Comparison of ENCODE assay signal across 20 cellular contexts in genomic region chr9:20584968-20585643, GRCh38. TPM values are rescaled to one million over a fixed set of nuclear protein-coding genes. Genes with fewer than 3 reads are reported as not detected.
DNase-seq lines count a peak whose midpoint lies in the region; ATAC-seq, FAIRE-seq and TF ChIP-seq lines count a peak whose summit lies in the region.
"Had no signal": no experiment of that assay in that cellular context is flagged by ENCODE, and none has a peak within 500 bp of the region (broad histone marks: within the 10 kb centered on the region; RNA-seq: fewer than 3 reads in every experiment).

No MANE protein-coding gene starts in this region.

- H3K4me1 Mint-ChIP-seq in activated T-cell treated with anti-CD3 and anti-CD28 coated beads, Interleukin-2, amount 50 U/mL, for 24 hours (ENCODE audit: low read depth): peaks cover 60% of the 10 kb centered on the region
- H3K4me1 Mint-ChIP-seq in Calu3 (ENCODE audit: low read depth, unreplicated experiment): peaks cover 10% of the 10 kb centered on the region

- no peaks in the 10 kb centered on the region for H3K27me3 ChIP-seq in GM12878 (replicated peaks in 1 of 2; ENCODE audit: control insufficient read depth in 2 of 2, insufficient read depth in 2 of 2, low read length in 1 of 2)
- H3K27me3 ChIP-seq: BE2C had no signal

- no TSS peak for BruUV-seq in GM12878 (replicated peaks; lab: Mats Ljungman, UMichigan)
- BruUV-seq in Calu3 (replicated peaks; lab: Mats Ljungman, UMichigan): no TSS peak

- POLR2A ChIA-PET in GM12878 (lab: Charles Lee): interaction anchor here (1.1 to 2.9 kb wide), 2 partner anchors 8 to 16 kb away, joined by 5 to 8 read pairs; no protein-coding TSS in a partner anchor

- DNase-seq in activated T-cell treated with anti-CD3 and anti-CD28 coated beads, Interleukin-2, amount 50 U/mL, for 24 hours: no peak
- no peak for DNase-seq in activated T-cell treated with anti-CD3 and anti-CD28 coated beads, Interleukin-2, amount 50 U/mL, for 1 hour
- DNase-seq in GM12865 (ENCODE audit: low read depth) (peak; percentile 45), GM12892 (ENCODE audit: insufficient read length) (no peak), GM12878 (ENCODE audit: low read depth, low spot score) (no peak), NCI-H446 treated with DMSO at 0.1 percent for 48 hours (lab: John Stamatoyannopoulos, UW) (no peak), Calu3 (no peak)
- DNase-seq: ACHN; BE2C; C1 segment of cervical spinal cord; CD4-positive, CD25-positive, alpha-beta regulatory T cell; CD8-positive, alpha-beta memory T cell; COR-L47; H9 had no signal

- RAD21 ChIA-PET in GM12878 (lab: Charles Lee; ENCODE audit: unreplicated experiment): interaction anchor here (0.9 to 1.4 kb wide), 3 partner anchors 15 to 32 kb away, joined by 3 read pairs; no protein-coding TSS in a partner anchor

- 21% methylated on average over 7 of the region's 7 CpGs for WGBS in GM12878 (ENCODE audit: insufficient coverage, insufficient replicate concordance, low lambda C conversion rate, missing lambda C conversion rate)

- H3K27ac Mint-ChIP-seq in activated T-cell treated with anti-CD3 and anti-CD28 coated beads, Interleukin-2, amount 50 U/mL, for 24 hours: peak overlapping the region; percentile 52
- H3K27ac Mint-ChIP-seq in Calu3 (ENCODE audit: unreplicated experiment): no peak overlapping the region
- H3K27ac Mint-ChIP-seq: H9 had no signal

- H3K27ac ChIP-seq in GM12878 (ENCODE audit: control insufficient read depth, insufficient read depth): peak overlapping the region; percentile 42; the same call in 1 of the 2 replicates
- H3K27ac ChIP-seq: HL-60 had no signal

- FAIRE-seq in GM12892 (lab: Jason Lieb, UNC) (peak; percentile 24), GM12878 (lab: Jason Lieb, UNC) (peak; percentile 88)
- FAIRE-seq: A204.1, D721Med, G401.6, GM19239, H1 had no signal

- TF ChIP-seq CTCF in GM12865 (IDR thresholded peaks at IDR 0.05; ENCODE audit: insufficient read depth, low read depth, low read length, missing control alignments) (no peak), GM12878 (IDR thresholded peaks at IDR 0.05 in 2 of 3, conservative IDR thresholded peaks at IDR 0.05 in 1 of 3; ENCODE audit: control insufficient read depth in 2 of 3, extremely low read depth in 1 of 3, insufficient read depth in 1 of 3, low read depth in 3 of 3, low read length in 3 of 3) (no peak), Calu3 (IDR thresholded peaks at IDR 0.05; ENCODE audit: unreplicated experiment) (no peak)

- peaks cover 41% of the 10 kb centered on the region for H3K36me3 Mint-ChIP-seq in activated T-cell treated with anti-CD3 and anti-CD28 coated beads, Interleukin-2, amount 50 U/mL, for 24 hours (ENCODE audit: low read depth)
- H3K36me3 Mint-ChIP-seq in Calu3 (ENCODE audit: insufficient read depth, unreplicated experiment): no peaks in the 10 kb centered on the region

- H3K4me1 ChIP-seq in GM12878 (ENCODE audit: control insufficient read depth, insufficient read depth, low read length): peaks cover 12% of the 10 kb centered on the region
- H3K4me1 ChIP-seq: BE2C had no signal

- intact Hi-C loops in GM12878 (cut with micrococcal nuclease; ENCODE audit: unreplicated experiment) (loop anchor here (5.0 kb wide), 1 partner anchor 37 kb away; the partner anchor contains the start of gene MLLT3), Calu3 (cut with micrococcal nuclease; ENCODE audit: unreplicated experiment) (no loop called here)

- in situ Hi-C loops in GM12878 (cut with MboI): no loop called here

- peaks cover 0 to 2% of the 10 kb centered on the region in 2 experiments; a peak in 2 of 4 replicates for H3K36me3 ChIP-seq in GM12878 (ENCODE audit: control insufficient read depth in 2 of 2, insufficient read depth in 2 of 2, low read length in 1 of 2)
- H3K36me3 ChIP-seq: BE2C had no signal

- no peaks in the 10 kb centered on the region for H3K27me3 Mint-ChIP-seq in activated T-cell treated with anti-CD3 and anti-CD28 coated beads, Interleukin-2, amount 50 U/mL, for 24 hours
- H3K27me3 Mint-ChIP-seq in Calu3 (ENCODE audit: unreplicated experiment): no peaks in the 10 kb centered on the region
- H3K27me3 Mint-ChIP-seq: CD4-positive, CD25-positive, alpha-beta regulatory T cell; CD8-positive, alpha-beta memory T cell had no signal

- peaks cover 27% of the 10 kb centered on the region; the same call in 2 of the 3 replicates for H3K9me3 ChIP-seq in GM12878 (replicated peaks; ENCODE audit: control insufficient read depth, insufficient read depth, low read length)
- H3K9me3 ChIP-seq: BE2C had no signal

- no peak overlapping the region; the same call in 1 of the 2 replicates for H3K4me2 ChIP-seq in GM12878 (ENCODE audit: control insufficient read depth, insufficient read depth)

- H3K79me2 ChIP-seq in GM12878 (ENCODE audit: control insufficient read depth, insufficient read depth, low read length): peaks cover 14% of the 10 kb centered on the region

- no peak overlapping the region for H2AFZ ChIP-seq in GM12878 (ENCODE audit: control insufficient read depth, low read depth, low read length)

- H4K20me1 ChIP-seq in GM12878 (ENCODE audit: control insufficient read depth, insufficient read depth): no peaks in the 10 kb centered on the region

- no peak for TF ChIP-seq RAD21 in GM12878 (IDR thresholded peaks at IDR 0.05; ENCODE audit: insufficient read depth, low read depth, low read length)

- no peak for TF ChIP-seq EP300 in GM12878 (IDR thresholded peaks at IDR 0.05; ENCODE audit: borderline replicate concordance in 1 of 2, control insufficient read depth in 1 of 2, low read depth in 2 of 2, low read length in 2 of 2)

- SMC1A ChIA-PET in GM12878 (lab: Charles Lee; ENCODE audit: uncharacterized antibody, unreplicated experiment): interaction anchor here (1.4 kb wide), 1 partner anchor 37 kb away, joined by 6 read pairs; the partner anchor contains the start of gene MLLT3

- H3K9me3 Mint-ChIP-seq in activated T-cell treated with anti-CD3 and anti-CD28 coated beads, Interleukin-2, amount 50 U/mL, for 24 hours: peaks cover 12% of the 10 kb centered on the region
- H3K9me3 Mint-ChIP-seq in Calu3 (ENCODE audit: low read depth, unreplicated experiment): no peaks in the 10 kb centered on the region
- H3K9me3 Mint-ChIP-seq: H9 had no signal

- peak; percentile 9; the same call in 2 of the 3 replicates for ATAC-seq in GM12878

- H3K4me3 Mint-ChIP-seq in activated T-cell treated with anti-CD3 and anti-CD28 coated beads, Interleukin-2, amount 50 U/mL, for 24 hours: no peak overlapping the region
- no peak overlapping the region for H3K4me3 Mint-ChIP-seq in Calu3 (ENCODE audit: low read depth, unreplicated experiment)
- H3K4me3 Mint-ChIP-seq: H9 had no signal

- H3K9ac ChIP-seq in GM12878 (ENCODE audit: control insufficient read depth, insufficient read depth, low read length): no peak overlapping the region

- TF ChIP-seq POLR2A in GM12892 (IDR thresholded peaks at IDR 0.05; ENCODE audit: low read depth, low read length) (no peak), GM12878 (IDR thresholded peaks at IDR 0.05; ENCODE audit: low read depth, low read length) (no peak)

- H3K4me3 ChIP-seq in GM12865 (ENCODE audit: low read depth, low read length) (no peak overlapping the region), GM12878 (no peak overlapping the region)

- CTCF ChIA-PET in GM12878 (lab: Yijun Ruan, JAX) (no interaction called here), Calu3 (lab: Charles Lee) (no interaction called here)

TF ChIP-seq in GM12878, 131 proteins besides CTCF, POLR2A, EP300 and RAD21:
- TF ChIP-seq RELB (IDR thresholded peaks at IDR 0.05; ENCODE audit: low read depth): no peak
- peak; percentile 38; the same call in 1 of the 2 replicates for TF ChIP-seq NFIC (IDR thresholded peaks at IDR 0.05; ENCODE audit: low read depth, low read length)
- TF ChIP-seq ETV6 (conservative IDR thresholded peaks at IDR 0.05 in 1 of 2, IDR thresholded peaks at IDR 0.05 in 1 of 2; ENCODE audit: borderline replicate concordance in 1 of 2, low read depth in 1 of 2): peak in 1 of 2 experiments; percentile 26; a peak in 1 of 4 replicates
- TF ChIP-seq CREM (IDR thresholded peaks at IDR 0.05; ENCODE audit: low read depth): peak; percentile 25; the same call in 1 of the 2 replicates
- no peak for TF ChIP-seq SMARCA5 (IDR thresholded peaks at IDR 0.05)
- peak; percentile 59 for TF ChIP-seq JUNB (IDR thresholded peaks at IDR 0.05)

RNA-seq across cellular contexts. Expression of gene MLLT3, which starts 37.2 kb away (rescaled TPM):
- polyA plus RNA-seq in GM12892 (2012; ENCODE audit: missing spikeins): 32.7 TPM
- 73.4 and 76.3 TPM in 2 replicates for total RNA-seq in GM12878 (2013; cell fraction: nucleolus; rRNA removed)
- total RNA-seq in GM12878 (2014; rRNA removed): 29.4 and 38.2 TPM in 2 replicates
- total RNA-seq in GM12878 (2014; rRNA removed; fragmentation: Illumina TruSeq; extraction: Trizol): 46.7 and 47.4 TPM in 2 replicates
- total RNA-seq in GM12878 (2021): 38.4 and 40.7 TPM in 2 replicates
- polyA plus RNA-seq in GM12878 (2011; ENCODE audit: low read depth): 36.8 TPM
- 72.3 and 124 TPM in 2 replicates for polyA plus RNA-seq in GM12878 (2011; rRNA removed)
- polyA plus RNA-seq in GM12878 (2011; cell fraction: cytosol; rRNA removed): 29.1 and 32.0 TPM in 2 replicates
- 19.6 and 29.5 TPM in 2 replicates for polyA plus RNA-seq in GM12878 (2011; cell fraction: nucleus; rRNA removed)
- polyA plus RNA-seq in GM12878 (2012): 34.3 and 48.6 TPM in 2 replicates
- 36.7 and 57.0 TPM in 2 replicates for polyA plus RNA-seq in GM12878 (2014; fragmentation: Illumina TruSeq; extraction: Trizol)
- polyA plus RNA-seq in GM12878 (2014; fragmentation: Nextera tagmentation; extraction: Ambion mirVana): 10 to 100 TPM; 32.9 to 37.9 TPM
- 26.4 and 34.5 TPM in 2 replicates for polyA plus RNA-seq in GM12878 (2014; rRNA removed)
- 10 to 100 TPM; 17.7 to 20.3 TPM for polyA plus RNA-seq in GM12878 (2016; fragmentation: Nextera tagmentation; extraction: Ambion mirVana)
- polyA minus RNA-seq in GM12878 (2011; rRNA and poly(A)+ RNA removed): 53.1 and 108 TPM in 2 replicates
- 22.1 and 24.3 TPM in 2 replicates for polyA minus RNA-seq in GM12878 (2011; cell fraction: cytosol; rRNA and poly(A)+ RNA removed)
- 33.1 and 36.6 TPM in 2 replicates for polyA minus RNA-seq in GM12878 (2011; cell fraction: nucleus; rRNA and poly(A)+ RNA removed)
- 22.9 and 23.1 TPM in 2 replicates for total RNA-seq in Calu3 (2022)
